In the genomic region with DNA sequence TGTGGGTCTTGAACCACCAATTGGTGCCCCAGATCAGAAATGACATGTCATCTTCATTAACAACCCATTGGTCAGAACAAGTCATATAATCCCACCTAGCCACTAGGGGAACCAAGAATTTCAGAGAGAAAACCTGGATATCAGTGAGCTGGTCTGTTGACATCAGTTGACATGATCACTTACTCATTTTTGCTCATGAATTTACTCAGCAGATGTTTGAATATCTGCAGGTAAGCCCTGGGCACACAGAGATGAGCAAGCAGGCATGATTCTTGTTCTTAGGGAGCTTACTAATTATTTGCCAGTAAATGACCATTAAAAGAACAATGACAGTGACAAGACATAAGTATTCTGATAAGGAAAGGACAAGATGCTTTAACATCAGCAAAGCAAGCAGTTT, we compare ENCODE assay signal across 20 cellular contexts.
"Had no signal": no experiment of that assay in that cellular context is flagged by ENCODE, and none has a peak within 500 bp of the region (broad histone marks: within the 10 kb centered on the region; RNA-seq: fewer than 3 reads in every experiment).

No MANE protein-coding gene starts in this region.

- H3K4me3 ChIP-seq: colonic mucosa, heart left ventricle, right atrium auricular region, sigmoid colon, skin epidermis, suprapubic skin, thyroid gland had no signal

- H3K4me1 ChIP-seq: colonic mucosa, heart left ventricle, right atrium auricular region, sigmoid colon, suprapubic skin, thyroid gland had no signal

- H3K36me3 ChIP-seq: colonic mucosa, heart left ventricle, right atrium auricular region, sigmoid colon, suprapubic skin, thyroid gland had no signal

- ATAC-seq: heart left ventricle had no signal

- H3K4me3 Mint-ChIP-seq: endodermal cell, naive B cell, nephron, type B pancreatic cell had no signal

- H3K9me3 ChIP-seq: colonic mucosa, right atrium auricular region, sigmoid colon, suprapubic skin, thyroid gland had no signal

- H3K27me3 Mint-ChIP-seq: naive B cell had no signal

- DNase-seq: colonic mucosa; effector CD4-positive, alpha-beta T cell; erythroblast; foreskin melanocyte; heart left ventricle; hippocampal formation; kidney glomerular epithelial cell; mesendoderm; naive B cell; sigmoid colon; stimulated activated CD4-positive, alpha-beta T cell treated with anti-CD3 and anti-CD28 coated beads, Interleukin-2, amount 100 ng/mL, for 24 hours; stimulated activated CD4-positive, alpha-beta T cell treated with anti-CD3 and anti-CD28 coated beads, Interleukin-4, amount 100 ng/mL, for 4 hours; stimulated activated naive CD4-positive, alpha-beta T cell; thyroid gland had no signal

- H3K27ac ChIP-seq: colonic mucosa, heart left ventricle, right atrium auricular region, sigmoid colon, skin epidermis, suprapubic skin, thyroid gland had no signal

- H3K4me1 Mint-ChIP-seq: endodermal cell had no signal

- H3K27ac Mint-ChIP-seq: endodermal cell, naive B cell, nephron, type B pancreatic cell had no signal

- H3K27me3 ChIP-seq: colonic mucosa, heart left ventricle, right atrium auricular region, sigmoid colon, suprapubic skin, thyroid gland had no signal

- H3K36me3 Mint-ChIP-seq: naive B cell, type B pancreatic cell had no signal

- H3K9me3 Mint-ChIP-seq: endodermal cell, nephron, type B pancreatic cell had no signal
